Comparison of ENCODE assay signal across 9 cellular contexts in genomic region chr1:212158912-212159796, GRCh38.
A peak's percentile ranks its signal among the peaks of the same experiment; 100 is the strongest.
DNase-seq lines count a peak whose midpoint lies in the region; ATAC-seq, FAIRE-seq and TF ChIP-seq lines count a peak whose summit lies in the region.
"Had no signal": no experiment of that assay in that cellular context is flagged by ENCODE, and none has a peak within 500 bp of the region (broad histone marks: within the 10 kb centered on the region; RNA-seq: fewer than 3 reads in every experiment).

No MANE protein-coding gene starts in this region.

- no peak for FAIRE-seq in HepG2 (lab: Jason Lieb, UNC)

- H2AFZ ChIP-seq in HepG2 (ENCODE audit: low read length), result no peak overlapping the region

- POLR2A ChIA-PET in HepG2 (lab: Yijun Ruan, JAX), result no interaction called here

- no peaks in the 10 kb centered on the region for H3K27me3 ChIP-seq in HepG2 (ENCODE audit: control insufficient read depth in 1 of 2, insufficient read depth in 2 of 2, low read length in 2 of 2)

- H3K4me3 ChIP-seq in Jurkat, Clone E6-1 (ENCODE audit: low read length), result no peak overlapping the region
- H3K4me3 ChIP-seq in HepG2 (replicated peaks in 1 of 3; ENCODE audit: insufficient read depth in 1 of 3, low read depth in 2 of 3, low read length in 3 of 3), result no peak overlapping the region

- in situ Hi-C loops in HepG2 (cut with HindIII; ENCODE audit: extremely low pct_ligation_motif_present, low pct_unique_long_range_greater_than_20kb), result no loop called here

- ATAC-seq in GM18505 (IDR thresholded peaks at IDR 0.05; ENCODE audit: unreplicated experiment), result peak; percentile 39
- ATAC-seq in GM21390 (IDR thresholded peaks at IDR 0.05; ENCODE audit: unreplicated experiment), result peak; percentile 33
- peak; percentile 87 for ATAC-seq in HepG2
- no peak for ATAC-seq in HG02885 (IDR thresholded peaks at IDR 0.05; ENCODE audit: poor library complexity, unreplicated experiment)

- H3K4me1 ChIP-seq in HepG2 (ENCODE audit: insufficient read depth, low read length), result peaks cover 22% of the 10 kb centered on the region

- H3K27ac ChIP-seq in HepG2 (ENCODE audit: extremely low read length, insufficient read depth, low read length), result no peak overlapping the region

- no peak for TF ChIP-seq CTCF in HepG2 (CRISPR knock-in tag; IDR thresholded peaks at IDR 0.05)

- no peaks in the 10 kb centered on the region for H3K79me2 ChIP-seq in HepG2 (ENCODE audit: insufficient read depth, low read length)

- CTCF ChIA-PET in HepG2 (lab: Yijun Ruan, JAX; ENCODE audit: low intra/inter-chr PET ratio, low total read pairs), result no interaction called here

- no peak overlapping the region for H3K4me2 ChIP-seq in HepG2 (ENCODE audit: low read depth, low read length)

- H3K36me3 ChIP-seq in HepG2 (replicated peaks in 1 of 2; ENCODE audit: control insufficient read depth in 1 of 2, insufficient read depth in 2 of 2, low read length in 2 of 2), result no peaks in the 10 kb centered on the region

- TF ChIP-seq EP300 in HepG2 (IDR thresholded peaks at IDR 0.05; ENCODE audit: low read depth in 2 of 2, low read length in 2 of 2) (no peak; a peak in 1 of 4 replicates), HepG2 (CRISPR knock-in tag; IDR thresholded peaks at IDR 0.05; ENCODE audit: borderline replicate concordance) (no peak)

- no TSS peak for BruUV-seq in HepG2 (replicated peaks; lab: Mats Ljungman, UMichigan)

- TF ChIP-seq RAD21 in HepG2 (CRISPR knock-in tag; IDR thresholded peaks at IDR 0.05), result no peak

- H3K9me3 ChIP-seq in HepG2 (ENCODE audit: low read length), result no peaks in the 10 kb centered on the region

- no peaks in the 10 kb centered on the region for H4K20me1 ChIP-seq in HepG2 (ENCODE audit: insufficient read depth, low read length)

- WGBS in HepG2 (ENCODE audit: low lambda C conversion rate), result 54% methylated on average over 6 of the region's 7 CpGs

- no peak overlapping the region for H3K9ac ChIP-seq in HepG2 (ENCODE audit: insufficient read depth, low read depth, low read length)

- DNase-seq in Jurkat, Clone E6-1 (ENCODE audit: low read depth, low spot score), result peak; percentile 82
- peak; percentile 48 for DNase-seq in HepG2 (ENCODE audit: low spot score)
- no peak for DNase-seq in glomerular visceral epithelial cell (ENCODE audit: extremely low spot score)
- no peak for DNase-seq in AG20443 (ENCODE audit: low spot score)
- DNase-seq: activated CD4-positive, CD25-positive, alpha-beta regulatory T cell treated with anti-CD3 and anti-CD28 coated beads, Interleukin-2, amount 50 U/mL, for 72 hours; stimulated activated CD4-positive, alpha-beta T cell treated with anti-CD3 and anti-CD28 coated beads, Interleukin-4, amount 100 ng/mL, for 1 hour had no signal

- TF ChIP-seq POLR2A in GM18505 (IDR thresholded peaks at IDR 0.05; ENCODE audit: borderline replicate concordance, extremely low read depth, insufficient read depth, insufficient read length) (no peak), HepG2 (IDR thresholded peaks at IDR 0.05; ENCODE audit: insufficient read depth in 1 of 2, low read depth in 2 of 2, low read length in 2 of 2) (no peak)

- intact Hi-C loops in HepG2 (cut with micrococcal nuclease; ENCODE audit: unreplicated experiment), result no loop called here

TF ChIP-seq in HepG2, 621 proteins besides CTCF, POLR2A, EP300 and RAD21 (continues in another document):
- no peak for TF ChIP-seq REXO4 (CRISPR knock-in tag; IDR thresholded peaks at IDR 0.05; ENCODE audit: borderline replicate concordance)
- TF ChIP-seq ZNF550 (CRISPR knock-in tag; IDR thresholded peaks at IDR 0.05; ENCODE audit: borderline replicate concordance), result no peak
- TF ChIP-seq NFAT5 (CRISPR knock-in tag; IDR thresholded peaks at IDR 0.05), result no peak
- TF ChIP-seq ZBTB3 (CRISPR knock-in tag; IDR thresholded peaks at IDR 0.05; ENCODE audit: borderline replicate concordance, low read depth), result no peak
- TF ChIP-seq CAMTA2 (CRISPR knock-in tag; IDR thresholded peaks at IDR 0.05; ENCODE audit: borderline replicate concordance), result no peak
- no peak for TF ChIP-seq ZFP90 (CRISPR knock-in tag; IDR thresholded peaks at IDR 0.05; ENCODE audit: borderline replicate concordance)
- TF ChIP-seq ARID3A (IDR thresholded peaks at IDR 0.05; ENCODE audit: low read depth, low read length), result no peak
- no peak for TF ChIP-seq ZNF264 (CRISPR knock-in tag; IDR thresholded peaks at IDR 0.05)
- no peak for TF ChIP-seq TCF7 (IDR thresholded peaks at IDR 0.05; ENCODE audit: low read depth)
- TF ChIP-seq FOXO4 (CRISPR knock-in tag; conservative IDR thresholded peaks at IDR 0.05), result no peak
- no peak for TF ChIP-seq ZSCAN31 (CRISPR knock-in tag; IDR thresholded peaks at IDR 0.05; ENCODE audit: low read depth)
- TF ChIP-seq ZNF34 (CRISPR knock-in tag; IDR thresholded peaks at IDR 0.05; ENCODE audit: borderline replicate concordance), result no peak
- TF ChIP-seq ZNF616 (CRISPR knock-in tag; IDR thresholded peaks at IDR 0.05; ENCODE audit: low read depth), result no peak

Comparison
In these comparisons a context has a peak if more than half of its experiments do, and no peak if none do; other contexts are left out.
1. DNase-seq: peak in Jurkat, Clone E6-1 (single experiment) and HepG2 (single experiment); none in glomerular visceral epithelial cell (single experiment) and AG20443 (single experiment).